ENCODE assay signal across 1 cellular context in the genomic region with DNA sequence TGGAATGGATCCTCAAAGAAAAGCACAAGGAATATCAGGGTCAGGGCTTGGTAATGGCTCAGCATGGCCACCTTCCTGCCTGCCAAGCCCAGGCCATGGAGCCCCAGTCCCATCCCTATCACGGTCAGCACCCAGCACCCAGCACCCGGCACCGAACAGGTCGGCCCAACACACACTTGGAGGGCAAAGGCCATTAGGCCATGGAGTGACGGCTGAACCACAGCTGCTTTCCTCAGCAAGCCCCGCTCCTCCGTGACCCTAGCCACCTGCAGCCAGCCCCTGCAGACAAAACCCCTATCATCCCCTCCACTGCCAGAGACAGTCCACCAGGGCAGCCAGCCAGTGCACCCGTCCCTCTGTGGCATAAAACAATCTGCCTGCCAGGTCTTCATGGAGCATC.
TF ChIP-seq lines count a peak whose summit lies in the region.

No MANE protein-coding gene starts in this region.

TF ChIP-seq in IMR-90, 13 proteins besides CTCF, POLR2A, EP300 and RAD21 (continued from another document):
- TF ChIP-seq, protein P1, sequence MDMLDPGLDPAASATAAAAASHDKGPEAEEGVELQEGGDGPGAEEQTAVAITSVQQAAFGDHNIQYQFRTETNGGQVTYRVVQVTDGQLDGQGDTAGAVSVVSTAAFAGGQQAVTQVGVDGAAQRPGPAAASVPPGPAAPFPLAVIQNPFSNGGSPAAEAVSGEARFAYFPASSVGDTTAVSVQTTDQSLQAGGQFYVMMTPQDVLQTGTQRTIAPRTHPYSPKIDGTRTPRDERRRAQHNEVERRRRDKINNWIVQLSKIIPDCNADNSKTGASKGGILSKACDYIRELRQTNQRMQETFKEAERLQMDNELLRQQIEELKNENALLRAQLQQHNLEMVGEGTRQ (IDR thresholded peaks at IDR 0.05; ENCODE audit: low read depth, low read length) = no peak
- no peak for TF ChIP-seq BHLHE40 (IDR thresholded peaks at IDR 0.05; ENCODE audit: low read depth, low read length)
- TF ChIP-seq, protein P2, sequence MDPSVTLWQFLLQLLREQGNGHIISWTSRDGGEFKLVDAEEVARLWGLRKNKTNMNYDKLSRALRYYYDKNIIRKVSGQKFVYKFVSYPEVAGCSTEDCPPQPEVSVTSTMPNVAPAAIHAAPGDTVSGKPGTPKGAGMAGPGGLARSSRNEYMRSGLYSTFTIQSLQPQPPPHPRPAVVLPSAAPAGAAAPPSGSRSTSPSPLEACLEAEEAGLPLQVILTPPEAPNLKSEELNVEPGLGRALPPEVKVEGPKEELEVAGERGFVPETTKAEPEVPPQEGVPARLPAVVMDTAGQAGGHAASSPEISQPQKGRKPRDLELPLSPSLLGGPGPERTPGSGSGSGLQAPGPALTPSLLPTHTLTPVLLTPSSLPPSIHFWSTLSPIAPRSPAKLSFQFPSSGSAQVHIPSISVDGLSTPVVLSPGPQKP (IDR thresholded peaks at IDR 0.05; ENCODE audit: borderline replicate concordance, low read depth, low read length) = no peak
- no peak for TF ChIP-seq MAZ (IDR thresholded peaks at IDR 0.05; ENCODE audit: borderline replicate concordance, low read depth, low read length)
- TF ChIP-seq CEBPB (IDR thresholded peaks at IDR 0.05; ENCODE audit: low read depth, low read length) = no peak
- TF ChIP-seq NFE2L2 (IDR thresholded peaks at IDR 0.05; ENCODE audit: low read depth, low read length) = no peak
TF ChIP-seq in IMR-90: peak in this region for 0.
